In the genomic region with DNA sequence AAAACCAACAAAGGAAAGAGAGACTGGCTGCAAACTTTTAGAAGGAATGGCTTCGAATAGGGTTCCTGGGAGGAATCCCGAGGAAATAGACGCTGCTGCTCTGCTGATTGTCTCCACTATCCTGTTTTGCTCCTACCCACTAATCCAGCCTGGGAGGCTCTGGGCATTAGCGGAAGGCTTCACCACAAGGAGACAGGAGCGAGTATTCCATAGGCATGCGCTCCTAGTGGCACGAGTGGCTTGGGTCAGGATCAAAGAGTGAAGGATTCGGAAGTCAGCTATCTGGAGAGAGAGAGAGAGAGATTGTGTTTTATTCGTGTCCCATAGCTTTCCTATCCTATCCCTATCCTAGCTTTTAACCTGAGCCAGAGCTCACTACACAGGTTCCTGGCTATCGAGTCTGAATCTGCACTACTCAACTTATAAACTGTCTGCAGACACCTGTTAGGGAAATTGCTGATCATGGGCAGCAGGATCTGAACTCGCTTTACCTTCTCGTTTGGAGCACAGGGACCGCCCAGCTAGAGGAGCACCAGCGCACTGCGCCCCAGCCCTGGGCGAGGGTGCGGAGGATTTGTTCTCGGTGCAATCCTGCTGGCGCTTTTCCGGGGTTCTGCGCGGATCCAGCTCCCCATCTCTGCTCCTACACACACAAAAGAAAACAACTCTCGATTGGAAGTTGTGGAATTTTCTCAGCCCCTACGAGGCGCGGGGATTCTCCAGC, we compare ENCODE assay signal across 13 cellular contexts. TPM values are rescaled to one million over a fixed set of nuclear protein-coding genes. Genes with fewer than 3 reads are reported as not detected.
DNase-seq lines count a peak whose midpoint lies in the region; ATAC-seq, FAIRE-seq and TF ChIP-seq lines count a peak whose summit lies in the region.
"Had no signal": no experiment of that assay in that cellular context is flagged by ENCODE, and none has a peak within 500 bp of the region (broad histone marks: within the 10 kb centered on the region; RNA-seq: fewer than 3 reads in every experiment).

No MANE protein-coding gene starts in this region.

- H3K4me3 ChIP-seq in left ventricle myocardium inferior, result peak overlapping the region; percentile 48
- H3K4me3 ChIP-seq in pancreas, result peak overlapping the region in 1 of 4 donors; percentile 39

- WGBS in pancreas, 2 donors, result 2 to 3% methylated on average over 26 of the region's 26 CpGs

- TF ChIP-seq CTCF in VCaP (conservative IDR thresholded peaks at IDR 0.05), result peak; percentile 75
- no peak for TF ChIP-seq CTCF in left ventricle myocardium inferior (IDR thresholded peaks at IDR 0.05; ENCODE audit: borderline replicate concordance)
- no peak for TF ChIP-seq CTCF in pancreas (IDR thresholded peaks at IDR 0.05)

- intact Hi-C loops in left ventricle myocardium inferior (cut with micrococcal nuclease) (no loop called here), pancreas (cut with DNase I) (no loop called here)

- H3K36me3 ChIP-seq in ES-I3 (ENCODE audit: insufficient read depth, low read length) (no peaks in the 10 kb centered on the region), left ventricle myocardium inferior (no peaks in the 10 kb centered on the region), pancreas (no peaks in the 10 kb centered on the region)

- peak in 3 of 4 donors; percentile 57 to 79 (median 70) for ATAC-seq in pancreas
- ATAC-seq in GM19351 (IDR thresholded peaks at IDR 0.05; ENCODE audit: unreplicated experiment), result no peak
- ATAC-seq in GM18909 (IDR thresholded peaks at IDR 0.05; ENCODE audit: poor library complexity, unreplicated experiment), result no peak
- ATAC-seq: activated T-helper 17 cell treated with anti-CD3 and anti-CD28 coated beads, Interleukin-2, amount 50 U/mL, for 72 hours; T-helper 17 cell had no signal

- H3K27ac ChIP-seq in VCaP (peak overlapping the region; percentile 63), left ventricle myocardium inferior (replicated peaks) (no peak overlapping the region), pancreas (no peak overlapping the region)

- no peak for FAIRE-seq in pancreas (lab: Jason Lieb, UNC)

- H3K27me3 ChIP-seq in left ventricle myocardium inferior (ENCODE audit: low read depth) (peaks cover 82% of the 10 kb centered on the region), pancreas (peaks cover 5 to 13% (median 7%) of the 10 kb centered on the region in 4 donors)

- 0 out of 2 replicates have a peak, but pooled peaks cover 3% of the 10 kb centered on the region for H3K4me1 ChIP-seq in ES-I3 (ENCODE audit: insufficient read depth, low read length)
- H3K4me1 ChIP-seq in left ventricle myocardium inferior, result peaks cover 15% of the 10 kb centered on the region
- H3K4me1 ChIP-seq in pancreas, result peaks cover 0 to 7% (median 0%) of the 10 kb centered on the region in 3 donors

- DNase-seq in left ventricle myocardium inferior (no peak), pancreas (peak in 1 of 6 donors; percentile 44), NCI-H2107 treated with DMSO at 0.1 percent for 48 hours (lab: John Stamatoyannopoulos, UW; ENCODE audit: unreplicated experiment) (no peak)
- no peak for DNase-seq in activated effector memory CD4-positive, alpha-beta T cell treated with Interleukin-2 at 50 U/mL for 16 hours
- DNase-seq: DMS153; NCI-H2081 treated with DMSO at 0.1 percent for 48 hours; stimulated activated naive CD4-positive, alpha-beta T cell; T-helper 17 cell had no signal

- H3K9ac ChIP-seq in ES-I3 (ENCODE audit: low read depth, low read length), result peak overlapping the region; percentile 70

- H3K9me3 ChIP-seq in ES-I3 (ENCODE audit: control insufficient read depth, insufficient read depth, low read length) (no peaks in the 10 kb centered on the region), left ventricle myocardium inferior (replicated peaks) (no peaks in the 10 kb centered on the region), pancreas (no peaks in the 10 kb centered on the region)

RNA-seq across cellular contexts. Expression of gene NPY2R, which starts 0.7 kb away (rescaled TPM):
- total RNA-seq in left ventricle myocardium inferior (not detected), pancreas (not detected)
- under 1 TPM in 1 of 2 donors, not detected in 1; 0.02 TPM for polyA plus RNA-seq in pancreas
- total RNA-seq: activated T-helper 17 cell treated with anti-CD3 and anti-CD28 coated beads, Interleukin-2, amount 50 U/mL, for 72 hours; T-helper 17 cell had no signal

Comparison
In these comparisons a context has a peak if more than half of its experiments do, and no peak if none do; other contexts are left out.
1. ATAC-seq: peak in pancreas (3 of 4); none in GM19351 (single experiment) and GM18909 (single experiment).